In genomic region chr3:190059242-190059590, GRCh38 we compare ENCODE assay signal across 15 cellular contexts.
DNase-seq lines count a peak whose midpoint lies in the region; ATAC-seq and TF ChIP-seq lines count a peak whose summit lies in the region.
"Had no signal": no experiment of that assay in that cellular context is flagged by ENCODE, and none has a peak within 500 bp of the region (broad histone marks: within the 10 kb centered on the region; RNA-seq: fewer than 3 reads in every experiment).

No MANE protein-coding gene starts in this region.

- intact Hi-C loops in head of caudate nucleus (cut with DNase I): no loop called here

- no peak overlapping the region for H2AK5ac ChIP-seq in H9 (ENCODE audit: insufficient read length, low read length)

- no peak overlapping the region for H2BK5ac ChIP-seq in H9 (ENCODE audit: insufficient read length, low read length)

- no peaks in the 10 kb centered on the region for H3K79me1 ChIP-seq in H9 (ENCODE audit: insufficient read depth, low read depth, low read length, poor library complexity, severe bottlenecking)

- H3K23ac ChIP-seq in H9 (ENCODE audit: insufficient read length, low read depth, low read length): no peak overlapping the region

- no peaks in the 10 kb centered on the region for H3K27me3 Mint-ChIP-seq in H9 (ENCODE audit: low read depth)
- H3K27me3 Mint-ChIP-seq: memory B cell had no signal

- no peak overlapping the region for H4K91ac ChIP-seq in H9 (ENCODE audit: insufficient read length, low read depth, low read length)

- no peaks in the 10 kb centered on the region for H3K23me2 ChIP-seq in H9 (ENCODE audit: insufficient read length, low read depth, low read length, poor library complexity, severe bottlenecking)

- H3K79me2 ChIP-seq in H9 (ENCODE audit: insufficient read depth, low read length): no peaks in the 10 kb centered on the region

- peak overlapping the region in 2 of 3 experiments; percentile 30 to 72; a peak in 3 of 7 replicates for H3K27ac Mint-ChIP-seq in H9
- H3K27ac Mint-ChIP-seq: activated CD4-positive, alpha-beta T cell treated with anti-CD3 and anti-CD28 coated beads, Interleukin-2, amount 10 ng/mL, durations not matched to agents 7 days and 5 days; memory B cell had no signal

- no peaks in the 10 kb centered on the region for H3K9me3 Mint-ChIP-seq in H9
- H3K9me3 Mint-ChIP-seq: activated CD4-positive, alpha-beta T cell treated with anti-CD3 and anti-CD28 coated beads, Interleukin-2, amount 10 ng/mL, durations not matched to agents 7 days and 5 days; memory B cell had no signal

- H3K4me1 ChIP-seq in H9 (ENCODE audit: insufficient read depth, low read length) (no peaks in the 10 kb centered on the region; the same call in 1 of the 2 replicates), gastroesophageal sphincter (peaks cover 0 to 17% (median 3%) of the 10 kb centered on the region in 3 donors), rectal smooth muscle tissue (ENCODE audit: control insufficient read depth, insufficient read depth, low read length) (peaks cover 11% of the 10 kb centered on the region)
- H3K4me1 ChIP-seq: BLaER1, prostate gland had no signal

- ATAC-seq in gastroesophageal sphincter: peak; percentile 10

- H3T11ph ChIP-seq in H9 (ENCODE audit: low read length): no peak overlapping the region

- no peak overlapping the region for H3K4me3 ChIP-seq in astrocyte of the spinal cord (ENCODE audit: low read depth, low read length)
- H3K4me3 ChIP-seq in gastroesophageal sphincter: no peak overlapping the region
- no peak overlapping the region for H3K4me3 ChIP-seq in rectal smooth muscle tissue (ENCODE audit: low read length)
- H3K4me3 ChIP-seq: BLaER1, prostate gland had no signal

- H2BK15ac ChIP-seq in H9 (ENCODE audit: low read depth, low read length): no peak overlapping the region

- H2BK20ac ChIP-seq in H9 (ENCODE audit: low read depth, low read length, poor library complexity, severe bottlenecking): no peak overlapping the region

- H3K4me1 Mint-ChIP-seq in H9: peaks cover 38 to 45% of the 10 kb centered on the region in 2 experiments
- H3K4me1 Mint-ChIP-seq: activated CD4-positive, alpha-beta T cell treated with anti-CD3 and anti-CD28 coated beads, Interleukin-2, amount 10 ng/mL, durations not matched to agents 7 days and 5 days; memory B cell had no signal

- DNase-seq in H9 (no peak), astrocyte of the spinal cord (ENCODE audit: low read depth, low spot score) (peak; percentile 53), SIG-M5 treated with dmso at 0.1 percent for 504 hours (lab: John Stamatoyannopoulos, UW; ENCODE audit: unreplicated experiment) (no peak), head of caudate nucleus (no peak), H4 (ENCODE audit: low spot score) (no peak), activated gamma-delta T cell (lab: John Stamatoyannopoulos, UW) (no peak)
- DNase-seq: activated CD4-positive, alpha-beta T cell treated with anti-CD3 and anti-CD28 coated beads, Interleukin-2, amount 10 ng/mL, durations not matched to agents 7 days and 5 days; Karpas-422; NCI-H1694 treated with DMSO at 0.1 percent for 48 hours; stimulated activated CD4-positive, alpha-beta T cell treated with anti-CD3 and anti-CD28 coated beads, Interleukin-2, amount 100 ng/mL, for 48 hours had no signal

- no peak overlapping the region for H2BK120ac ChIP-seq in H9 (ENCODE audit: low read depth, low read length, poor library complexity, severe bottlenecking)

- H3K4me3 Mint-ChIP-seq in H9: no peak overlapping the region
- H3K4me3 Mint-ChIP-seq: activated CD4-positive, alpha-beta T cell treated with anti-CD3 and anti-CD28 coated beads, Interleukin-2, amount 10 ng/mL, durations not matched to agents 7 days and 5 days; memory B cell had no signal

- no peak overlapping the region for H3K18ac ChIP-seq in H9 (ENCODE audit: insufficient read length, low read depth, low read length)

- H3K9ac ChIP-seq in H9 (ENCODE audit: extremely low read depth, insufficient read length, low read length) (no peak overlapping the region), rectal smooth muscle tissue (ENCODE audit: low read length) (no peak overlapping the region)
- H3K9ac ChIP-seq: BLaER1 had no signal

- no peak overlapping the region for H4K8ac ChIP-seq in H9 (replicated peaks; ENCODE audit: insufficient read length, low read depth, low read length)

- in situ Hi-C loops in astrocyte of the spinal cord (cut with HindIII; ENCODE audit: low sequenced_read_pairs): no loop called here

- no peak overlapping the region for H3K4me2 ChIP-seq in H9 (ENCODE audit: insufficient read depth, insufficient read length, low read length)
- H3K4me2 ChIP-seq: BLaER1 had no signal

- H2AFZ ChIP-seq in H9 (ENCODE audit: low read length): no peak overlapping the region

- no peak for TF ChIP-seq POLR2A in gastroesophageal sphincter (IDR thresholded peaks at IDR 0.05)

- H4K20me1 ChIP-seq in H9 (ENCODE audit: control insufficient read depth, insufficient read depth, insufficient read length): no peaks in the 10 kb centered on the region
- H4K20me1 ChIP-seq: BLaER1 had no signal

- H3K36me3 Mint-ChIP-seq in H9 (ENCODE audit: insufficient read depth in 1 of 3, low read depth in 3 of 3): no peaks in the 10 kb centered on the region
- H3K36me3 Mint-ChIP-seq: memory B cell had no signal

- H4K5ac ChIP-seq in H9 (ENCODE audit: insufficient read length, low read depth, low read length): no peak overlapping the region

- TF ChIP-seq EP300 in gastroesophageal sphincter (IDR thresholded peaks at IDR 0.05): no peak

- H3K27ac ChIP-seq in H9 (ENCODE audit: insufficient read length, low read depth, low read length) (no peak overlapping the region), gastroesophageal sphincter (peak overlapping the region in 3 of 4 donors; percentile 22 to 44 (median 35)), rectal smooth muscle tissue (ENCODE audit: low read depth, low read length) (peak overlapping the region; percentile 25)
- H3K27ac ChIP-seq: BLaER1 had no signal

- H3K56ac ChIP-seq in H9 (ENCODE audit: insufficient read length, low read depth, low read length): no peak overlapping the region

- no peak for TF ChIP-seq CTCF in H9 (conservative IDR thresholded peaks at IDR 0.05)
- no peak for TF ChIP-seq CTCF in astrocyte of the spinal cord (IDR thresholded peaks at IDR 0.05; ENCODE audit: low read depth, low read length)
- no peak for TF ChIP-seq CTCF in gastroesophageal sphincter (IDR thresholded peaks at IDR 0.05)

- no peaks in the 10 kb centered on the region for H3K27me3 ChIP-seq in H9 (ENCODE audit: insufficient read depth, low read length)
- no peaks in the 10 kb centered on the region for H3K27me3 ChIP-seq in gastroesophageal sphincter
- no peaks in the 10 kb centered on the region for H3K27me3 ChIP-seq in rectal smooth muscle tissue (ENCODE audit: control insufficient read depth, insufficient read depth, low read length)
- H3K27me3 ChIP-seq: BLaER1 had no signal

- H3K36me3 ChIP-seq in gastroesophageal sphincter: no peaks in the 10 kb centered on the region
- no peaks in the 10 kb centered on the region for H3K36me3 ChIP-seq in rectal smooth muscle tissue (ENCODE audit: control insufficient read depth, insufficient read depth, low read length)
- H3K36me3 ChIP-seq: BLaER1, prostate gland had no signal

- no peaks in the 10 kb centered on the region for H3K9me3 ChIP-seq in H9 (ENCODE audit: control insufficient read depth, low read depth, low read length)
- no peaks in the 10 kb centered on the region for H3K9me3 ChIP-seq in gastroesophageal sphincter
- H3K9me3 ChIP-seq: BLaER1, prostate gland had no signal

- WGBS in H9 (ENCODE audit: extremely low coverage, insufficient read length, low lambda C conversion rate): no CpG with 5 or more reads among the region's 1 CpG
- WGBS in gastroesophageal sphincter (ENCODE audit: low coverage in 1 of 2), 2 donors: 20% methylated on average over 1 of the region's 1 CpG; no CpG with 5 or more reads in 1 of the 2 donors

- H3K4ac ChIP-seq in H9 (ENCODE audit: low read depth, low read length): no peak overlapping the region

- no peak overlapping the region for H3K14ac ChIP-seq in H9 (ENCODE audit: insufficient read depth, low read length)

- no peak overlapping the region for H2BK12ac ChIP-seq in H9 (ENCODE audit: insufficient read length, low read depth, low read length)
